In the genomic region with DNA sequence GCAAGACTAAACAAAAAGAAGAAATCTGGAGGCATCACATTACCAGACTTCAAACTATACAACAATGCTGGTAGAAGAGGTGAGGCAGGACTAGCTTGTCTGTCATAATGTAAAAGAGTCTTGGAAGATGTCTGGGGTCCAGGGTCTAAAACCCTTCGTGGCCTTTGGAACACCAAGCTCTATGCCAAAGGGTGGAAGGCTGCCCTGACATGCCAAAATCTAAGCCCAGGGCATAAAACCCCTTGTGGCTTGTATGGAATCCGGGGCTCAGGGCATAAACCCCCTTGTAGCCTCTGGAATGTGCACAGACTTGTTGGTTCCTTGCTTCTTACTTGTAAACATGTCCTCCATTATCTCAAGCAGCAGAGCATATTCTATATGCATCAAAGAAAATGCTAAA, we compare ENCODE assay signal across 5 cellular contexts. TPM values are rescaled to one million over a fixed set of nuclear protein-coding genes. Genes with fewer than 3 reads are reported as not detected.
"Had no signal": no experiment of that assay in that cellular context is flagged by ENCODE, and none has a peak within 500 bp of the region (broad histone marks: within the 10 kb centered on the region; RNA-seq: fewer than 3 reads in every experiment).

No MANE protein-coding gene starts in this region.

RNA-seq across cellular contexts. Expression of a gene that starts 7.6 kb away (rescaled TPM):
- total RNA-seq: neural crest cell, osteocyte, prostate gland, pulmonary artery endothelial cell, smooth muscle cell had no signal
- polyA plus RNA-seq: smooth muscle cell had no signal
